In the genomic region with DNA sequence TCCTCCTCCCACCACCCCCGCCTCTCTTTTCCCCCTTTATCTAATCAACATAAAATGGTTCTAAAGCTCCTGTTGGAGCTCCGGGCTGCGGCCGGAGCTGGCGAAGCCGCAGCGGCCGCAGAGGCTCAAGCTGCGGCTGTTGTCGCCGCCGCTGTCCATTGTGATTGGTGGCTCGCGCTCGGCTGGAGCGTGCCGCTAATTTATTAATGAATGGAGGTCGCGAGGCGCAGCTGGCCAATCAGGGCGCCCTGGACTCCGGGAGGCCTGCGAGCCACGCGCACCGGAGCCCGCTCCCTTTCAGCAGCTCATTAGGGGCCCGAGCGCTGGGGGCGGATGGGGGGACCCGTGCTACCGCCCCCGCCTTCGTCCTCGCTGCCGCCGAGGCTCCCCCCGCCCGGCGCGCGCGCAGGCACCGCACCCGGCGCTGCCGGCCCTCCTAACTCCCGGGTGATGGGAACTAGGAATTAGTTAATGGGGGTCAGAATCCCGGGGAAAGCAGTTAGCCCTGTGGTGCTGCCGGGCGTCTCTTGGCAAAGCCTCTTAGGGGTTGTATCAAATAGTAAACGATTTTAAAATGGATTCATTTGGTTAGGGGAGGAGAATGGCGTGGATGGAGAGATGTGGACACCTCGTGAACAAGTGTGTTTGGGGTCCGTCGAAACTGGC, we compare ENCODE assay signal across 8 cellular contexts. TPM values are rescaled to one million over a fixed set of nuclear protein-coding genes. Genes with fewer than 3 reads are reported as not detected.
DNase-seq lines count a peak whose midpoint lies in the region; ATAC-seq and TF ChIP-seq lines count a peak whose summit lies in the region.

No MANE protein-coding gene starts in this region.

- H3K9me3 Mint-ChIP-seq in activated CD8-positive, alpha-beta memory T cell treated with anti-CD3 and anti-CD28 coated beads, Interleukin-2, amount 10 ng/mL, durations not matched to agents 7 days and 5 days (ENCODE audit: low read depth), result no peaks in the 10 kb centered on the region

- peaks cover 95% of the 10 kb centered on the region for H3K27me3 Mint-ChIP-seq in activated CD8-positive, alpha-beta memory T cell treated with anti-CD3 and anti-CD28 coated beads, Interleukin-2, amount 10 ng/mL, durations not matched to agents 7 days and 5 days

- TF ChIP-seq CTCF in coronary artery (IDR thresholded peaks at IDR 0.05) (no peak), osteoblast (IDR thresholded peaks at IDR 0.05; ENCODE audit: extremely low read depth, low read depth, low read length) (no peak), thyroid gland (IDR thresholded peaks at IDR 0.05) (no peak)

- no peak overlapping the region for H3K27ac Mint-ChIP-seq in activated CD8-positive, alpha-beta memory T cell treated with anti-CD3 and anti-CD28 coated beads, Interleukin-2, amount 10 ng/mL, durations not matched to agents 7 days and 5 days

- no peak overlapping the region for H2AFZ ChIP-seq in osteoblast (ENCODE audit: low read length)

- no peaks in the 10 kb centered on the region for H4K20me1 ChIP-seq in osteoblast (ENCODE audit: insufficient read depth, low read length)

- no peaks in the 10 kb centered on the region for H3K79me2 ChIP-seq in osteoblast (ENCODE audit: insufficient read depth, low read length)

- CTCF ChIA-PET in activated CD8-positive, alpha-beta memory T cell treated with anti-CD3 and anti-CD28 coated beads, Interleukin-2, amount 10 ng/mL, durations not matched to agents 7 days and 5 days (lab: Charles Lee), result interaction anchor here (0.6 to 2.6 kb wide), 12 partner anchors 8 to 417 kb away, joined by 3 to 7 read pairs (median 4); a partner anchor contains a TSS

- H3K27me3 ChIP-seq in osteoblast (ENCODE audit: insufficient read depth, low read length) (peaks cover 97% of the 10 kb centered on the region), thyroid gland (peaks cover 71% of the 10 kb centered on the region)

- H3K36me3 Mint-ChIP-seq in activated CD8-positive, alpha-beta memory T cell treated with anti-CD3 and anti-CD28 coated beads, Interleukin-2, amount 10 ng/mL, durations not matched to agents 7 days and 5 days, result no peaks in the 10 kb centered on the region

- 1 to 3% methylated on average over 34 to 56 of the region's 56 CpGs for WGBS in thyroid gland, 2 donors

- peaks cover 58% of the 10 kb centered on the region for H3K4me1 Mint-ChIP-seq in activated CD8-positive, alpha-beta memory T cell treated with anti-CD3 and anti-CD28 coated beads, Interleukin-2, amount 10 ng/mL, durations not matched to agents 7 days and 5 days

- DNase-seq in activated CD8-positive, alpha-beta memory T cell treated with anti-CD3 and anti-CD28 coated beads, Interleukin-2, amount 10 ng/mL, durations not matched to agents 7 days and 5 days, result no peak
- DNase-seq in activated CD8-positive, alpha-beta memory T cell treated with anti-CD3 and anti-CD28 coated beads, Interleukin-2, amount 50 U/mL, for 4 hours, result no peak
- DNase-seq in NCI-H510A treated with DMSO at 0.1 percent for 48 hours (lab: John Stamatoyannopoulos, UW) (peak; percentile 29), coronary artery (ENCODE audit: low spot score) (no peak), osteoblast (ENCODE audit: insufficient read length, low spot score, missing footprints) (peak; percentile 86), thyroid gland (no peak), NCI-H446 treated with DMSO at 0.1 percent for 48 hours (lab: John Stamatoyannopoulos, UW) (no peak)

- H3K4me1 ChIP-seq in osteoblast (ENCODE audit: insufficient read depth, low read length) (peaks cover 12% of the 10 kb centered on the region), thyroid gland (peaks cover 14 to 32% of the 10 kb centered on the region in 2 donors)

- intact Hi-C loops in thyroid gland (cut with DNase I), result no loop called here

- peak overlapping the region; percentile 92 for H3K4me3 Mint-ChIP-seq in activated CD8-positive, alpha-beta memory T cell treated with anti-CD3 and anti-CD28 coated beads, Interleukin-2, amount 10 ng/mL, durations not matched to agents 7 days and 5 days

- H3K9me3 ChIP-seq in osteoblast (ENCODE audit: low read depth, low read length), result no peaks in the 10 kb centered on the region
- no peaks in the 10 kb centered on the region for H3K9me3 ChIP-seq in thyroid gland

- no peak for TF ChIP-seq POLR2A in thyroid gland (IDR thresholded peaks at IDR 0.05)

- H3K4me3 ChIP-seq in coronary artery (peak overlapping the region; percentile 79), osteoblast (ENCODE audit: insufficient read depth, low read length) (peak overlapping the region; percentile 23), thyroid gland (replicated peaks in 1 of 3) (peak overlapping the region in 1 of 3 donors; percentile 10)

- peak; percentile 1 for ATAC-seq in activated CD8-positive, alpha-beta memory T cell treated with anti-CD3 and anti-CD28 coated beads, Interleukin-2, amount 10 ng/mL, durations not matched to agents 7 days and 5 days
- ATAC-seq in HG02798 (IDR thresholded peaks at IDR 0.05; ENCODE audit: poor library complexity, unreplicated experiment), result peak; percentile 22

- peak overlapping the region; percentile 42 for H3K4me2 ChIP-seq in osteoblast (ENCODE audit: insufficient read depth, low read length)

- H3K27ac ChIP-seq in coronary artery (no peak overlapping the region), osteoblast (ENCODE audit: low read depth, low read length) (no peak overlapping the region), thyroid gland (no peak overlapping the region)

- H3K36me3 ChIP-seq in osteoblast (ENCODE audit: insufficient read depth, low read length) (no peaks in the 10 kb centered on the region), thyroid gland (no peaks in the 10 kb centered on the region)

RNA-seq across cellular contexts. Expression of a gene that starts 0.6 kb away (rescaled TPM):
- under 1 TPM in 1 of 2 experiments, not detected in 1; 0.12 TPM for total RNA-seq in activated CD8-positive, alpha-beta memory T cell treated with anti-CD3 and anti-CD28 coated beads, Interleukin-2, amount 10 ng/mL, durations not matched to agents 7 days and 5 days
- total RNA-seq in osteoblast (not detected in 2 replicates), thyroid gland (not detected)

Comparison
In these comparisons a context has a peak if more than half of its experiments do, and no peak if none do; other contexts are left out.
1. DNase-seq: peak in NCI-H510A treated with DMSO at 0.1 percent for 48 hours (single experiment) and osteoblast (single experiment); none in activated CD8-positive, alpha-beta memory T cell treated with anti-CD3 and anti-CD28 coated beads, Interleukin-2, amount 10 ng/mL, durations not matched to agents 7 days and 5 days (single experiment), activated CD8-positive, alpha-beta memory T cell treated with anti-CD3 and anti-CD28 coated beads, Interleukin-2, amount 50 U/mL, for 4 hours (single experiment), coronary artery (single experiment), thyroid gland (0 of 2) and NCI-H446 treated with DMSO at 0.1 percent for 48 hours (single experiment).